21 cellular contexts compared by ENCODE assay signal in the genomic region with DNA sequence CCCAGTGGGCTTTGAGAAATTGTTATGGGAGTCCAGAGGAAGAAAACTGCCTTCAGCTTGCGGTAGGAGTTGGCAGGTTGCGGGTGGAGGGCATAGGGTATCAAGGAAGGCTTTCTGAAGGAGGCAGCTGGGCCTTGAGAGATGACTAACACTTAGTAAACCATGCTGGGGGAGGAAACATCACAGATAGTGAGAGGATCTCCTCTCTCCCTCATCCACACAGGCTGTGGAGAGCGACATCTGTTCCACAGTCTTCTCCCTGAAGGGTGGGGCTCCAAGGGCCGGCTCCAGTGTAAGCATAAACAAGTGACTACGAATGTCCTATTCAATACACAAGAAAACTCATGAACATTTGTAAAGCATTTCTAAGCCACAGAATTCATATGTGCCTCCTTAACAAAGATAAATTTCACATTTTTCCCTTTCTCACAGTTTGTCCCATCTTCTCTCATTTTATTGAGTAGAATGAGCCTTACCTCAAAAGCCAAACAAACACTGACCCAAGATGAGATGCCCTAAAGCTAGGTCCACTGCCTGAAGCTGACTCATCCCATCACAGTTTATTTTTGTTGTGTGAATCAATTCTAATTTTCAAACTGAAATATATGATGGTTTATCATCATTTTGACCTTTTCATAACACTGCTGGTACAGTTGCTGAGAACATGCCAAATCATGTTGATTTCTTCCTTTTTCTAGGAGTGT.
DNase-seq lines count a peak whose midpoint lies in the region; ATAC-seq, FAIRE-seq and TF ChIP-seq lines count a peak whose summit lies in the region.
"Had no signal": no experiment of that assay in that cellular context is flagged by ENCODE, and none has a peak within 500 bp of the region (broad histone marks: within the 10 kb centered on the region; RNA-seq: fewer than 3 reads in every experiment).

No MANE protein-coding gene starts in this region.

- H3K4ac ChIP-seq in mesendoderm (ENCODE audit: low read depth, low read length) = no peak overlapping the region

- no CpG with 5 or more reads among the region's 5 CpGs for WGBS in mesendoderm (ENCODE audit: extremely low coverage, insufficient coverage, low lambda C conversion rate)

- no peak overlapping the region for H2BK120ac ChIP-seq in mesendoderm (ENCODE audit: low read depth, low read length)

- H3K4me1 Mint-ChIP-seq in astrocyte (ENCODE audit: low read depth, unreplicated experiment) = peaks cover 16% of the 10 kb centered on the region
- H3K4me1 Mint-ChIP-seq in activated T-helper 17 cell treated with anti-CD3 and anti-CD28 coated beads, Interleukin-2, amount 50 U/mL, for 72 hours = no peaks in the 10 kb centered on the region
- H3K4me1 Mint-ChIP-seq: activated naive CD4-positive, alpha-beta T cell treated with anti-CD3 and anti-CD28 coated beads, Interleukin-2, amount 50 U/mL, for 24 hours; immature natural killer cell had no signal

- TF ChIP-seq CTCF in astrocyte (IDR thresholded peaks at IDR 0.05; ENCODE audit: insufficient read depth, low read depth, low read length) = no peak
- no peak for TF ChIP-seq CTCF in foreskin keratinocyte (conservative IDR thresholded peaks at IDR 0.05)

- H3K9ac ChIP-seq in astrocyte (ENCODE audit: low read length) (no peak overlapping the region), mesendoderm (ENCODE audit: low read length) (no peak overlapping the region)
- H3K9ac ChIP-seq: BLaER1 treated with 17β-estradiol and CSF1 and Interleukin-3, amounts not matched to agents 10 nM and 100 nM had no signal

- no peak overlapping the region for H2AK5ac ChIP-seq in mesendoderm (ENCODE audit: low read length)

- H3K27me3 ChIP-seq in astrocyte (ENCODE audit: insufficient read depth, low read length) (no peaks in the 10 kb centered on the region), foreskin keratinocyte (no peaks in the 10 kb centered on the region), mesendoderm (ENCODE audit: insufficient read depth, low read length, poor library complexity) (no peaks in the 10 kb centered on the region)
- H3K27me3 ChIP-seq: BLaER1 treated with 17β-estradiol and CSF1 and Interleukin-3, amounts not matched to agents 10 nM and 100 nM had no signal

- no peak overlapping the region for H3K4me3 Mint-ChIP-seq in astrocyte (ENCODE audit: unreplicated experiment)
- H3K4me3 Mint-ChIP-seq in activated T-helper 17 cell treated with anti-CD3 and anti-CD28 coated beads, Interleukin-2, amount 50 U/mL, for 72 hours = no peak overlapping the region
- H3K4me3 Mint-ChIP-seq: activated naive CD4-positive, alpha-beta T cell treated with anti-CD3 and anti-CD28 coated beads, Interleukin-2, amount 50 U/mL, for 24 hours; effector memory CD8-positive, alpha-beta T cell; GM23338; immature natural killer cell; natural killer cell treated with Interleukin-12 subunit alpha and Interleukin-12 subunit beta and Interleukin-15 and Interleukin-18, amount 100 ng/mL, for 72 hours had no signal

- H3K27me3 Mint-ChIP-seq in astrocyte (ENCODE audit: low read depth, unreplicated experiment) = peaks cover 6% of the 10 kb centered on the region
- H3K27me3 Mint-ChIP-seq in activated T-helper 17 cell treated with anti-CD3 and anti-CD28 coated beads, Interleukin-2, amount 50 U/mL, for 72 hours = peaks cover 3% of the 10 kb centered on the region
- H3K27me3 Mint-ChIP-seq: effector memory CD8-positive, alpha-beta T cell had no signal

- H3K27ac Mint-ChIP-seq in astrocyte (ENCODE audit: unreplicated experiment) = no peak overlapping the region
- H3K27ac Mint-ChIP-seq in activated T-helper 17 cell treated with anti-CD3 and anti-CD28 coated beads, Interleukin-2, amount 50 U/mL, for 72 hours = no peak overlapping the region
- H3K27ac Mint-ChIP-seq: activated naive CD4-positive, alpha-beta T cell treated with anti-CD3 and anti-CD28 coated beads, Interleukin-2, amount 50 U/mL, for 24 hours; effector memory CD8-positive, alpha-beta T cell; GM23338; immature natural killer cell; natural killer cell treated with Interleukin-12 subunit alpha and Interleukin-12 subunit beta and Interleukin-15 and Interleukin-18, amount 100 ng/mL, for 72 hours had no signal

- no peak overlapping the region for H3K56ac ChIP-seq in mesendoderm (ENCODE audit: low read length)

- no peak overlapping the region for H3K4me3 ChIP-seq in astrocyte (ENCODE audit: insufficient read depth, low read depth, low read length)
- no peak overlapping the region for H3K4me3 ChIP-seq in mesendoderm (ENCODE audit: low read length)
- H3K4me3 ChIP-seq: BLaER1 treated with 17β-estradiol and CSF1 and Interleukin-3, amounts not matched to agents 10 nM and 100 nM; cardiac muscle cell; GM23338 had no signal

- H3K36me3 ChIP-seq in astrocyte (ENCODE audit: insufficient read depth, low read length) (no peaks in the 10 kb centered on the region), mesendoderm (ENCODE audit: control insufficient read depth, insufficient read depth, low read length) (no peaks in the 10 kb centered on the region)
- H3K36me3 ChIP-seq: BLaER1 treated with 17β-estradiol and CSF1 and Interleukin-3, amounts not matched to agents 10 nM and 100 nM; cardiac muscle cell had no signal

- H3K36me3 Mint-ChIP-seq in astrocyte (ENCODE audit: low read depth, unreplicated experiment) = no peaks in the 10 kb centered on the region
- no peaks in the 10 kb centered on the region for H3K36me3 Mint-ChIP-seq in activated T-helper 17 cell treated with anti-CD3 and anti-CD28 coated beads, Interleukin-2, amount 50 U/mL, for 72 hours (ENCODE audit: low read depth)
- H3K36me3 Mint-ChIP-seq: activated naive CD4-positive, alpha-beta T cell treated with anti-CD3 and anti-CD28 coated beads, Interleukin-2, amount 50 U/mL, for 24 hours; immature natural killer cell; natural killer cell treated with Interleukin-12 subunit alpha and Interleukin-12 subunit beta and Interleukin-15 and Interleukin-18, amount 100 ng/mL, for 72 hours had no signal

- H2AFZ ChIP-seq in astrocyte (ENCODE audit: low read depth, low read length) = no peak overlapping the region
- H2AFZ ChIP-seq: GM23338 had no signal

- no peak overlapping the region for H3K18ac ChIP-seq in mesendoderm (ENCODE audit: low read length)

- H3K4me1 ChIP-seq in astrocyte (ENCODE audit: insufficient read depth, low read length) (peaks cover 9% of the 10 kb centered on the region), foreskin keratinocyte (peaks cover 9% of the 10 kb centered on the region), mesendoderm (ENCODE audit: control insufficient read depth, low read depth, low read length) (no peaks in the 10 kb centered on the region)
- H3K4me1 ChIP-seq: BLaER1 treated with 17β-estradiol and CSF1 and Interleukin-3, amounts not matched to agents 10 nM and 100 nM had no signal

- H3K79me2 ChIP-seq in astrocyte (ENCODE audit: insufficient read depth, low read length) = no peaks in the 10 kb centered on the region
- H3K79me2 ChIP-seq in mesendoderm (ENCODE audit: control insufficient read depth, insufficient read depth, low read length) = no peaks in the 10 kb centered on the region

- no peaks in the 10 kb centered on the region for H4K20me1 ChIP-seq in astrocyte (ENCODE audit: insufficient read depth, low read length)
- H4K20me1 ChIP-seq: BLaER1 treated with 17β-estradiol and CSF1 and Interleukin-3, amounts not matched to agents 10 nM and 100 nM had no signal

- no peak overlapping the region for H4K5ac ChIP-seq in mesendoderm (ENCODE audit: low read length)

- no peak overlapping the region for H2BK5ac ChIP-seq in mesendoderm (ENCODE audit: low read length)

- no peak overlapping the region for H4K8ac ChIP-seq in mesendoderm (ENCODE audit: low read depth, low read length)

- H3K4me2 ChIP-seq in astrocyte (ENCODE audit: low read length) = peak overlapping the region; percentile 1
- H3K4me2 ChIP-seq in mesendoderm (ENCODE audit: low read length) = no peak overlapping the region
- H3K4me2 ChIP-seq: BLaER1 treated with 17β-estradiol and CSF1 and Interleukin-3, amounts not matched to agents 10 nM and 100 nM; GM23338 had no signal

- H2BK15ac ChIP-seq in mesendoderm (replicated peaks; ENCODE audit: low read depth) = no peak overlapping the region

- DNase-seq in AG20443 (ENCODE audit: low spot score) (peak; percentile 61), HTR-8/SVneo (ENCODE audit: insufficient read length, low spot score) (peak; percentile 5), astrocyte (ENCODE audit: low read depth) (peak; percentile 29), foreskin keratinocyte (peak; percentile 56 to 72), caudate nucleus (lab: John Stamatoyannopoulos, UW) (no peak), mesendoderm (no peak), DMS153 treated with DMSO at 0.1 percent for 48 hours (lab: John Stamatoyannopoulos, UW; ENCODE audit: unreplicated experiment) (no peak)
- DNase-seq: activated CD8-positive, alpha-beta memory T cell treated with anti-CD3 and anti-CD28 coated beads, Interleukin-2, amount 50 U/mL, for 48 hours; DMS79 treated with DMSO at 0.1 percent for 48 hours; effector memory CD8-positive, alpha-beta T cell; immature natural killer cell; NCI-H1105; retina; stimulated activated CD4-positive, alpha-beta T cell treated with anti-CD3 and anti-CD28 coated beads, Interleukin-1b, Interleukin-23, amount 100 ng/mL, for 48 hours had no signal

- FAIRE-seq in HTR-8/SVneo (lab: Jason Lieb, UNC) (no peak), astrocyte (lab: Jason Lieb, UNC) (peak; percentile 52)

- no peaks in the 10 kb centered on the region for H3K9me3 ChIP-seq in astrocyte (ENCODE audit: insufficient read depth, low read depth, low read length)
- H3K9me3 ChIP-seq: BLaER1 treated with 17β-estradiol and CSF1 and Interleukin-3, amounts not matched to agents 10 nM and 100 nM had no signal

- H3K9me3 Mint-ChIP-seq in astrocyte (ENCODE audit: unreplicated experiment) = no peaks in the 10 kb centered on the region
- H3K9me3 Mint-ChIP-seq in activated T-helper 17 cell treated with anti-CD3 and anti-CD28 coated beads, Interleukin-2, amount 50 U/mL, for 72 hours = no peaks in the 10 kb centered on the region
- H3K9me3 Mint-ChIP-seq: activated naive CD4-positive, alpha-beta T cell treated with anti-CD3 and anti-CD28 coated beads, Interleukin-2, amount 50 U/mL, for 24 hours; effector memory CD8-positive, alpha-beta T cell; GM23338; natural killer cell treated with Interleukin-12 subunit alpha and Interleukin-12 subunit beta and Interleukin-15 and Interleukin-18, amount 100 ng/mL, for 72 hours had no signal

- no peaks in the 10 kb centered on the region for H3K79me1 ChIP-seq in mesendoderm (ENCODE audit: low read length)

- ATAC-seq in foreskin keratinocyte = peak; percentile 76
- no peak for ATAC-seq in activated T-helper 17 cell treated with anti-CD3 and anti-CD28 coated beads, Interleukin-2, amount 50 U/mL, for 72 hours (replicated peaks)
- ATAC-seq: activated CD4-positive, CD25-positive, alpha-beta regulatory T cell treated with anti-CD3 and anti-CD28 coated beads, Interleukin-2, amount 50 U/mL, for 24 hours; effector memory CD8-positive, alpha-beta T cell; GM23338; natural killer cell treated with Interleukin-12 subunit alpha and Interleukin-12 subunit beta and Interleukin-15 and Interleukin-18, amount 100 ng/mL, for 72 hours had no signal

- H3K23ac ChIP-seq in mesendoderm (ENCODE audit: low read length) = no peak overlapping the region

- no peak overlapping the region for H3K27ac ChIP-seq in astrocyte (ENCODE audit: low read depth, low read length)
- H3K27ac ChIP-seq in foreskin keratinocyte = peak overlapping the region; percentile 66
- H3K27ac ChIP-seq in caudate nucleus (ENCODE audit: low read depth, low read length) = no peak overlapping the region
- no peak overlapping the region for H3K27ac ChIP-seq in mesendoderm (ENCODE audit: low read depth, low read length)
- H3K27ac ChIP-seq: BLaER1 treated with 17β-estradiol and CSF1 and Interleukin-3, amounts not matched to agents 10 nM and 100 nM; cardiac muscle cell had no signal

Comparison
In these comparisons a context has a peak if more than half of its experiments do, and no peak if none do; other contexts are left out.
1. DNase-seq: peak in AG20443 (single experiment), HTR-8/SVneo (single experiment), astrocyte (single experiment) and foreskin keratinocyte (2 of 2); none in caudate nucleus (0 of 61), mesendoderm (single experiment) and DMS153 treated with DMSO at 0.1 percent for 48 hours (single experiment).